15 cellular contexts compared by ENCODE assay signal in genomic region chr9:119811030-119811429, GRCh38.
A peak's percentile ranks its signal among the peaks of the same experiment; 100 is the strongest.
DNase-seq lines count a peak whose midpoint lies in the region; FAIRE-seq and TF ChIP-seq lines count a peak whose summit lies in the region.
"Had no signal": no experiment of that assay in that cellular context is flagged by ENCODE, and none has a peak within 500 bp of the region (broad histone marks: within the 10 kb centered on the region; RNA-seq: fewer than 3 reads in every experiment).

No MANE protein-coding gene starts in this region.

- H3K36me3 ChIP-seq in Peyer's patch, result no peaks in the 10 kb centered on the region
- H3K36me3 ChIP-seq: thyroid gland had no signal

- FAIRE-seq in RCC 7860 (lab: Jason Lieb, UNC), result peak; percentile 74
- FAIRE-seq: colon, TTC549 had no signal

- DNase-seq in GM12865 (ENCODE audit: low read depth), result peak; percentile 7
- peak; percentile 58 for DNase-seq in RCC 7860 (ENCODE audit: low spot score)
- DNase-seq in fibroblast of peridontal ligament (ENCODE audit: extremely low read depth), result peak; percentile 17
- DNase-seq in stromal cell of bone marrow (ENCODE audit: low read depth), result peak; percentile 68
- no peak for DNase-seq in NCI-H2196 treated with DMSO at 0.1 percent for 48 hours (lab: John Stamatoyannopoulos, UW; ENCODE audit: unreplicated experiment)
- DNase-seq in Peyer's patch, result no peak
- no peak for DNase-seq in SKM-1 (lab: John Stamatoyannopoulos, UW; ENCODE audit: unreplicated experiment)
- DNase-seq: Calu3, kidney glomerular epithelial cell, NCI-H1092 treated with DMSO at 0.1 percent for 48 hours, NCI-H510A, nephron progenitor cell, thyroid gland had no signal

- H3K4me3 ChIP-seq in GM12865 (ENCODE audit: low read depth, low read length) (no peak overlapping the region), Peyer's patch (no peak overlapping the region)
- H3K4me3 ChIP-seq: thyroid gland had no signal

- no peaks in the 10 kb centered on the region for H3K27me3 ChIP-seq in Peyer's patch
- H3K27me3 ChIP-seq: thyroid gland had no signal

- no peaks in the 10 kb centered on the region for H3K4me1 ChIP-seq in Peyer's patch
- H3K4me1 ChIP-seq: thyroid gland had no signal

- H3K9me3 ChIP-seq in Peyer's patch, result no peaks in the 10 kb centered on the region
- H3K9me3 ChIP-seq: thyroid gland had no signal

- H3K27ac ChIP-seq in Peyer's patch, result no peak overlapping the region
- H3K27ac ChIP-seq: thyroid gland had no signal

- no peak for TF ChIP-seq CTCF in GM12865 (IDR thresholded peaks at IDR 0.05; ENCODE audit: insufficient read depth, low read depth, low read length, missing control alignments)
- no peak for TF ChIP-seq CTCF in Peyer's patch (IDR thresholded peaks at IDR 0.05)

- TF ChIP-seq POLR2A in Peyer's patch (IDR thresholded peaks at IDR 0.05), result no peak

Comparison
In these comparisons a context has a peak if more than half of its experiments do, and no peak if none do; other contexts are left out.
1. DNase-seq: peak in GM12865 (single experiment), RCC 7860 (single experiment), fibroblast of peridontal ligament (single experiment) and stromal cell of bone marrow (single experiment); none in NCI-H2196 treated with DMSO at 0.1 percent for 48 hours (single experiment), Peyer's patch (0 of 3) and SKM-1 (single experiment).